ENCODE assay signal across 20 cellular contexts in genomic region chr3:122843604-122844003, GRCh38. TPM values are rescaled to one million over a fixed set of nuclear protein-coding genes. Genes with fewer than 3 reads are reported as not detected.
A peak's percentile ranks its signal among the peaks of the same experiment; 100 is the strongest.
DNase-seq lines count a peak whose midpoint lies in the region; ATAC-seq and TF ChIP-seq lines count a peak whose summit lies in the region.
"Had no signal": no experiment of that assay in that cellular context is flagged by ENCODE, and none has a peak within 500 bp of the region (broad histone marks: within the 10 kb centered on the region; RNA-seq: fewer than 3 reads in every experiment).

No MANE protein-coding gene starts in this region.

- intact Hi-C loops in activated CD4-positive, alpha-beta memory T cell treated with anti-CD3 and anti-CD28 coated beads for 36 hours (cut with micrococcal nuclease): no loop called here

- no peaks in the 10 kb centered on the region for H3K9me3 Mint-ChIP-seq in activated T-cell treated with anti-CD3 and anti-CD28 coated beads, Interleukin-2, amount 50 U/mL, for 4 hours
- H3K9me3 Mint-ChIP-seq in activated CD4-positive, alpha-beta memory T cell treated with anti-CD3 and anti-CD28 coated beads for 36 hours: no peaks in the 10 kb centered on the region
- no peaks in the 10 kb centered on the region for H3K9me3 Mint-ChIP-seq in stimulated activated effector memory CD8-positive, alpha-beta T cell treated with anti-CD3 and anti-CD28 coated beads, Interleukin-12 subunit alpha, Interleukin-12 subunit beta, amount 100 ng/mL, for 72 hours
- H3K9me3 Mint-ChIP-seq: activated B cell treated with CpG ODN at 0.5 μM for 24 hours had no signal

- no peaks in the 10 kb centered on the region for H3K9me2 ChIP-seq in MM.1S (replicated peaks; ENCODE audit: insufficient read depth, low read length)
- H3K9me2 ChIP-seq: SK-N-SH had no signal

- no peaks in the 10 kb centered on the region for H3K79me2 ChIP-seq in MM.1S (ENCODE audit: low read length)

- TF ChIP-seq CTCF in MM.1S (IDR thresholded peaks at IDR 0.05; ENCODE audit: low read length): no peak

- no peak for DNase-seq in activated T-cell treated with anti-CD3 and anti-CD28 coated beads, Interleukin-2, amount 50 U/mL, for 4 hours
- no peak for DNase-seq in activated T-cell treated with anti-CD3 and anti-CD28 coated beads for 4 hours
- DNase-seq in MM.1S: peak; percentile 41
- DNase-seq in activated CD4-positive, alpha-beta memory T cell treated with anti-CD3 and anti-CD28 coated beads for 36 hours: no peak
- no peak for DNase-seq in stimulated activated effector memory CD8-positive, alpha-beta T cell treated with anti-CD3 and anti-CD28 coated beads, Interleukin-12 subunit alpha, Interleukin-12 subunit beta, amount 100 ng/mL, for 72 hours (ENCODE audit: low spot score in 2 of 2)
- no peak for DNase-seq in anterior cingulate cortex (lab: John Stamatoyannopoulos, UW)
- no peak for DNase-seq in activated CD4-positive, alpha-beta T cell treated with anti-CD3 and anti-CD28 coated beads, Interleukin-2, amount 50 U/mL, for 4 hours
- DNase-seq: ACHN, activated B cell treated with CpG ODN at 0.5 μM for 24 hours, brain microvascular endothelial cell, midbrain, NCI-H446 treated with DMSO at 0.1 percent for 48 hours, SK-N-SH, testis had no signal

- no peaks in the 10 kb centered on the region for H3K4me1 ChIP-seq in MM.1S (ENCODE audit: low read length)
- H3K4me1 ChIP-seq: HAP-1, neural progenitor cell, testis had no signal

- H3K36me3 Mint-ChIP-seq in activated T-cell treated with anti-CD3 and anti-CD28 coated beads, Interleukin-2, amount 50 U/mL, for 4 hours (ENCODE audit: insufficient read depth): peaks cover 18% of the 10 kb centered on the region
- peaks cover 8% of the 10 kb centered on the region for H3K36me3 Mint-ChIP-seq in activated CD4-positive, alpha-beta memory T cell treated with anti-CD3 and anti-CD28 coated beads for 36 hours
- no peaks in the 10 kb centered on the region for H3K36me3 Mint-ChIP-seq in stimulated activated effector memory CD8-positive, alpha-beta T cell treated with anti-CD3 and anti-CD28 coated beads, Interleukin-12 subunit alpha, Interleukin-12 subunit beta, amount 100 ng/mL, for 72 hours

- no peak for ATAC-seq in activated T-cell treated with anti-CD3 and anti-CD28 coated beads, Interleukin-2, amount 50 U/mL, for 4 hours
- ATAC-seq in stimulated activated effector memory CD8-positive, alpha-beta T cell treated with anti-CD3 and anti-CD28 coated beads, Interleukin-12 subunit alpha, Interleukin-12 subunit beta, amount 100 ng/mL, for 72 hours: peak; percentile 46
- no peak for ATAC-seq in GM21786 (IDR thresholded peaks at IDR 0.05; ENCODE audit: unreplicated experiment)

- no peak overlapping the region for H3K27ac ChIP-seq in MM.1S (ENCODE audit: low read length)
- H3K27ac ChIP-seq: brain microvascular endothelial cell, C4-2B, neural progenitor cell, RWPE1, testis had no signal

- no peak overlapping the region for H3K27ac Mint-ChIP-seq in activated CD4-positive, alpha-beta memory T cell treated with anti-CD3 and anti-CD28 coated beads for 36 hours
- H3K27ac Mint-ChIP-seq in stimulated activated effector memory CD8-positive, alpha-beta T cell treated with anti-CD3 and anti-CD28 coated beads, Interleukin-12 subunit alpha, Interleukin-12 subunit beta, amount 100 ng/mL, for 72 hours: peak overlapping the region; percentile 64
- H3K27ac Mint-ChIP-seq: activated B cell treated with CpG ODN at 0.5 μM for 24 hours, neural progenitor cell, progenitor cell of endocrine pancreas had no signal

- peaks cover 7% of the 10 kb centered on the region for H3K4me1 Mint-ChIP-seq in activated T-cell treated with anti-CD3 and anti-CD28 coated beads, Interleukin-2, amount 50 U/mL, for 4 hours (ENCODE audit: low read depth)
- peaks cover 4% of the 10 kb centered on the region for H3K4me1 Mint-ChIP-seq in activated CD4-positive, alpha-beta memory T cell treated with anti-CD3 and anti-CD28 coated beads for 36 hours (ENCODE audit: low read depth)
- H3K4me1 Mint-ChIP-seq in stimulated activated effector memory CD8-positive, alpha-beta T cell treated with anti-CD3 and anti-CD28 coated beads, Interleukin-12 subunit alpha, Interleukin-12 subunit beta, amount 100 ng/mL, for 72 hours: peaks cover 11% of the 10 kb centered on the region
- H3K4me1 Mint-ChIP-seq: neural progenitor cell had no signal

- POLR2A ChIA-PET in activated CD4-positive, alpha-beta memory T cell treated with anti-CD3 and anti-CD28 coated beads for 36 hours (lab: Charles Lee): no interaction called here

- H3K4me2 ChIP-seq in MM.1S (ENCODE audit: low read depth, low read length): peak overlapping the region; percentile 19; the same call in 1 of the 2 replicates
- H3K4me2 ChIP-seq: neural progenitor cell, SK-N-SH had no signal

- H3K27me3 ChIP-seq in MM.1S (replicated peaks; ENCODE audit: insufficient read depth, low read length): no peaks in the 10 kb centered on the region
- H3K27me3 ChIP-seq: brain microvascular endothelial cell, neural progenitor cell, testis had no signal

- peak overlapping the region; percentile 33 for H3K4me3 Mint-ChIP-seq in activated T-cell treated with anti-CD3 and anti-CD28 coated beads, Interleukin-2, amount 50 U/mL, for 4 hours
- H3K4me3 Mint-ChIP-seq in activated CD4-positive, alpha-beta memory T cell treated with anti-CD3 and anti-CD28 coated beads for 36 hours: peak overlapping the region; percentile 35
- peak overlapping the region; percentile 36 for H3K4me3 Mint-ChIP-seq in stimulated activated effector memory CD8-positive, alpha-beta T cell treated with anti-CD3 and anti-CD28 coated beads, Interleukin-12 subunit alpha, Interleukin-12 subunit beta, amount 100 ng/mL, for 72 hours
- H3K4me3 Mint-ChIP-seq: activated B cell treated with CpG ODN at 0.5 μM for 24 hours, neural progenitor cell had no signal

- no peak overlapping the region for H3K9ac ChIP-seq in MM.1S (ENCODE audit: low read length)
- H3K9ac ChIP-seq: neural progenitor cell, SK-N-SH had no signal

- no peaks in the 10 kb centered on the region for H3K36me3 ChIP-seq in MM.1S (replicated peaks; ENCODE audit: insufficient read depth, low read length)
- H3K36me3 ChIP-seq: brain microvascular endothelial cell, neural progenitor cell had no signal

- no peaks in the 10 kb centered on the region for H3F3A ChIP-seq in MM.1S (ENCODE audit: insufficient read depth, low read length)

- no peaks in the 10 kb centered on the region for H3K27me3 Mint-ChIP-seq in activated T-cell treated with anti-CD3 and anti-CD28 coated beads, Interleukin-2, amount 50 U/mL, for 4 hours (ENCODE audit: low read depth)
- no peaks in the 10 kb centered on the region for H3K27me3 Mint-ChIP-seq in activated CD4-positive, alpha-beta memory T cell treated with anti-CD3 and anti-CD28 coated beads for 36 hours
- H3K27me3 Mint-ChIP-seq: activated B cell treated with CpG ODN at 0.5 μM for 24 hours, progenitor cell of endocrine pancreas had no signal

- no peak overlapping the region; the same call in 1 of the 2 replicates for H2AFZ ChIP-seq in MM.1S (ENCODE audit: low read length)
- H2AFZ ChIP-seq: neural progenitor cell had no signal

- peak overlapping the region; percentile 18 for H3K4me3 ChIP-seq in MM.1S (ENCODE audit: low read length)
- H3K4me3 ChIP-seq: HAP-1, neural progenitor cell, testis had no signal

- CTCF ChIA-PET in activated CD4-positive, alpha-beta memory T cell treated with anti-CD3 and anti-CD28 coated beads for 36 hours (lab: Charles Lee): no interaction called here

- H4K20me1 ChIP-seq in MM.1S (ENCODE audit: insufficient read depth, low read length): no peaks in the 10 kb centered on the region

- H3K9me3 ChIP-seq in MM.1S (replicated peaks; ENCODE audit: insufficient read depth, low read length): no peaks in the 10 kb centered on the region
- H3K9me3 ChIP-seq: HAP-1, SK-N-SH, testis had no signal

RNA-seq across cellular contexts. Expression of gene SLC49A4, which starts 48.7 kb away (rescaled TPM):
- total RNA-seq in activated T-cell treated with anti-CD3 and anti-CD28 coated beads, Interleukin-2, amount 50 U/mL, for 4 hours: 1 to 10 TPM; 1.7 to 2.0 (median 1.7) TPM
- 1 to 10 TPM; 2.3 to 2.7 TPM for total RNA-seq in activated CD4-positive, alpha-beta memory T cell treated with anti-CD3 and anti-CD28 coated beads for 36 hours

RNA-seq across cellular contexts. Expression of gene HSPBAP1, which starts 50.0 kb away (rescaled TPM):
- 1 to 10 TPM; 7.6 to 8.8 (median 7.7) TPM for total RNA-seq in activated T-cell treated with anti-CD3 and anti-CD28 coated beads, Interleukin-2, amount 50 U/mL, for 4 hours
- total RNA-seq in activated CD4-positive, alpha-beta memory T cell treated with anti-CD3 and anti-CD28 coated beads for 36 hours: 1 to 10 TPM; 4.8 TPM
